ENCODE assay signal across 8 cellular contexts in the genomic region with DNA sequence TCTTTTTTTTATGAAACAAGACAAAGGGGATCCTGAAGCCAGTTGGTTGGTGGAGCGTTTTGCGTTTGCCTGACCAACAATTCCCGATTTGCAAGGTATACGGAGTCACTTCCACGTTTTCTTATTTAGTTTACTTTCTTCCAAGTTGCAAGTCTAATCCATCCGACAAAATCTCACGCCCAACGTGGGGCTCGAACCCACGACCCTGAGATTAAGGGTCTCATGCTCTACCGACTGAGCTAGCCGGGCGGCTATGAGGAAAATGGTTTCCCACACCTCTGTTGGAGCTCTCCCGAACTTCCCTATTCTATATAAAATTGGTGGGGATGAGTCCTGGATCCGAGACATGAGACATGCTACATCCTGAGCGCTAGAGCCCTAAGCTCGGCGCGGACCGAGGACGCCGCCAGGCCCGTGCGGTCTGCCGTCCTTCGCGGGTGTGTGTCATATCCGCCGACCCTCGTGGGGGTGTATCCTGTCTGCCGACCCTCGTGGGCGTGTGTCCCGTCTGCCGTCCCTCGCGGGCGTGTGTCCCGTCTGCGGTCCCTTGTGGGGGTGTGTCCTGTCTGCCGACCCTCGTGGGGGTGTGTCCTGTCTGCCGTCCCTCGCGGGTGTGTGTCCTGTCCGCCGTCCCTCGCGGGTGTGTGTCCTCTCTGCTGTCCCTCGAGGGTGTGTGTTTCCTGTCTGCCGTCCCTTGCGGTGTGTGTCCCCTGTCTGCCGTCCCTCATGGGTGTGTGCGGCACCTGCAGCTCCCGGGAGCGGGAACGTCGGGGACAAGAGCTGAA. TPM values are rescaled to one million over a fixed set of nuclear protein-coding genes. Genes with fewer than 3 reads are reported as not detected.
A peak's percentile ranks its signal among the peaks of the same experiment; 100 is the strongest.
DNase-seq lines count a peak whose midpoint lies in the region; ATAC-seq, FAIRE-seq and TF ChIP-seq lines count a peak whose summit lies in the region.

No MANE protein-coding gene starts in this region.

- H3K9me3 Mint-ChIP-seq in activated CD4-positive, alpha-beta T cell treated with anti-CD3 and anti-CD28 coated beads, Interleukin-2, amount 10 ng/mL, durations not matched to agents 7 days and 5 days, result peaks cover 6% of the 10 kb centered on the region
- H3K9me3 Mint-ChIP-seq in stimulated activated effector memory CD8-positive, alpha-beta T cell treated with anti-CD3 and anti-CD28 coated beads, Interleukin-12 subunit alpha, Interleukin-12 subunit beta, amount 100 ng/mL, for 72 hours, result no peaks in the 10 kb centered on the region

- H3K4me1 ChIP-seq in A549, result no peaks in the 10 kb centered on the region
- peaks cover 4% of the 10 kb centered on the region for H3K4me1 ChIP-seq in effector memory CD4-positive, alpha-beta T cell (ENCODE audit: control insufficient read depth, insufficient read depth, low read length, poor library complexity, severe bottlenecking)

- CTCF ChIA-PET in A549 (lab: Yijun Ruan, JAX), result interaction anchor here (0.6 to 4.7 kb wide), 8 partner anchors 11 to 126 kb away, joined by 3 to 36 read pairs (median 7); no protein-coding TSS in a partner anchor
- CTCF ChIA-PET in activated CD4-positive, alpha-beta T cell treated with anti-CD3 and anti-CD28 coated beads, Interleukin-2, amount 10 ng/mL, durations not matched to agents 7 days and 5 days (lab: Charles Lee), result interaction anchor here (1.0 to 3.2 kb wide), 9 partner anchors 8 to 99 kb away, joined by 3 to 20 read pairs (median 5); a partner anchor contains a TSS

- TF ChIP-seq RAD21 in A549 (conservative IDR thresholded peaks at IDR 0.05 in 1 of 2, IDR thresholded peaks at IDR 0.05 in 1 of 2), result no peak

- peak; percentile 46 to 60 for ATAC-seq in A549
- peak; percentile 45 for ATAC-seq in stimulated activated effector memory CD8-positive, alpha-beta T cell treated with anti-CD3 and anti-CD28 coated beads, Interleukin-12 subunit alpha, Interleukin-12 subunit beta, amount 100 ng/mL, for 72 hours
- ATAC-seq in HG02588 (IDR thresholded peaks at IDR 0.05; ENCODE audit: unreplicated experiment), result no peak

- H3K9me3 ChIP-seq in A549, result no peaks in the 10 kb centered on the region
- H3K9me3 ChIP-seq in effector memory CD4-positive, alpha-beta T cell (ENCODE audit: control insufficient read depth, low read length), result no peaks in the 10 kb centered on the region

- H3K4me3 ChIP-seq in A549 (peak overlapping the region; percentile 95), H7 (ENCODE audit: insufficient read depth, low read depth, low read length) (peak overlapping the region; percentile 75)
- H3K4me3 ChIP-seq in effector memory CD4-positive, alpha-beta T cell (ENCODE audit: insufficient read depth, low read depth, low read length, poor library complexity, severe bottlenecking), result peak overlapping the region; percentile 86

- H3K27ac Mint-ChIP-seq in activated CD4-positive, alpha-beta T cell treated with anti-CD3 and anti-CD28 coated beads, Interleukin-2, amount 10 ng/mL, durations not matched to agents 7 days and 5 days, result peak overlapping the region; percentile 87
- peak overlapping the region; percentile 99 for H3K27ac Mint-ChIP-seq in stimulated activated effector memory CD8-positive, alpha-beta T cell treated with anti-CD3 and anti-CD28 coated beads, Interleukin-12 subunit alpha, Interleukin-12 subunit beta, amount 100 ng/mL, for 72 hours

- no peak for FAIRE-seq in A549 (lab: Jason Lieb, UNC)

- peaks cover 43% of the 10 kb centered on the region for H3K27me3 Mint-ChIP-seq in activated CD4-positive, alpha-beta T cell treated with anti-CD3 and anti-CD28 coated beads, Interleukin-2, amount 10 ng/mL, durations not matched to agents 7 days and 5 days

- peaks cover 11% of the 10 kb centered on the region for H3K36me3 Mint-ChIP-seq in activated CD4-positive, alpha-beta T cell treated with anti-CD3 and anti-CD28 coated beads, Interleukin-2, amount 10 ng/mL, durations not matched to agents 7 days and 5 days (ENCODE audit: low read depth)
- peaks cover 39% of the 10 kb centered on the region for H3K36me3 Mint-ChIP-seq in stimulated activated effector memory CD8-positive, alpha-beta T cell treated with anti-CD3 and anti-CD28 coated beads, Interleukin-12 subunit alpha, Interleukin-12 subunit beta, amount 100 ng/mL, for 72 hours

- POLR2A ChIA-PET in A549 (lab: Yijun Ruan, JAX), result interaction anchor here (0.9 to 5.8 kb wide), 7 partner anchors 8 to 129 kb away, joined by 4 to 43 read pairs (median 7); a partner anchor contains a TSS
- POLR2A ChIA-PET in activated CD4-positive, alpha-beta T cell treated with anti-CD3 and anti-CD28 coated beads, Interleukin-2, amount 10 ng/mL, durations not matched to agents 7 days and 5 days (lab: Charles Lee), result no interaction called here

- no peak for TF ChIP-seq POLR2A in A549 (IDR thresholded peaks at IDR 0.05; ENCODE audit: low read length)

- DNase-seq in A549 (ENCODE audit: low read depth in 1 of 2, low spot score in 1 of 2) (peak; percentile 81 to 98), H7 (peak; percentile 89), NCI-H460 (ENCODE audit: extremely low read depth, low read depth) (peak; percentile 90), medulla oblongata (ENCODE audit: extremely low spot score) (peak; percentile 36)
- DNase-seq in activated CD4-positive, alpha-beta T cell treated with anti-CD3 and anti-CD28 coated beads, Interleukin-2, amount 10 ng/mL, durations not matched to agents 7 days and 5 days, result peak; percentile 42
- peak; percentile 61 to 71 (median 63) for DNase-seq in effector memory CD4-positive, alpha-beta T cell
- DNase-seq in stimulated activated effector memory CD8-positive, alpha-beta T cell treated with anti-CD3 and anti-CD28 coated beads, Interleukin-12 subunit alpha, Interleukin-12 subunit beta, amount 100 ng/mL, for 72 hours (ENCODE audit: low spot score in 2 of 2), result peak in 1 of 2 donors; percentile 78

- no peaks in the 10 kb centered on the region for H3K36me3 ChIP-seq in H7 (replicated peaks; ENCODE audit: control insufficient read depth, insufficient read depth, low read length)
- no peaks in the 10 kb centered on the region for H3K36me3 ChIP-seq in effector memory CD4-positive, alpha-beta T cell (ENCODE audit: control insufficient read depth, insufficient read depth, low read length)

- TF ChIP-seq CTCF in A549 (IDR thresholded peaks at IDR 0.05), result no peak

- no peak for TF ChIP-seq EP300 in A549 (IDR thresholded peaks at IDR 0.05)

- 4% methylated on average over 35 of the region's 58 CpGs for WGBS in A549 (ENCODE audit: missing lambda C conversion rate)

- peaks cover 12% of the 10 kb centered on the region for H3K27me3 ChIP-seq in H7 (ENCODE audit: control insufficient read depth, insufficient read depth, low read length)
- H3K27me3 ChIP-seq in effector memory CD4-positive, alpha-beta T cell (replicated peaks; ENCODE audit: control insufficient read depth, insufficient read depth, low read length, poor library complexity, severe bottlenecking), result no peaks in the 10 kb centered on the region

- H3K4me3 Mint-ChIP-seq in activated CD4-positive, alpha-beta T cell treated with anti-CD3 and anti-CD28 coated beads, Interleukin-2, amount 10 ng/mL, durations not matched to agents 7 days and 5 days, result peak overlapping the region; percentile 75
- H3K4me3 Mint-ChIP-seq in stimulated activated effector memory CD8-positive, alpha-beta T cell treated with anti-CD3 and anti-CD28 coated beads, Interleukin-12 subunit alpha, Interleukin-12 subunit beta, amount 100 ng/mL, for 72 hours, result peak overlapping the region; percentile 95

- peaks cover 46% of the 10 kb centered on the region for H3K4me1 Mint-ChIP-seq in activated CD4-positive, alpha-beta T cell treated with anti-CD3 and anti-CD28 coated beads, Interleukin-2, amount 10 ng/mL, durations not matched to agents 7 days and 5 days
- peaks cover 34% of the 10 kb centered on the region for H3K4me1 Mint-ChIP-seq in stimulated activated effector memory CD8-positive, alpha-beta T cell treated with anti-CD3 and anti-CD28 coated beads, Interleukin-12 subunit alpha, Interleukin-12 subunit beta, amount 100 ng/mL, for 72 hours

- H3K27ac ChIP-seq in A549, result peak overlapping the region; percentile 89 to 96
- peak overlapping the region; percentile 77 for H3K27ac ChIP-seq in effector memory CD4-positive, alpha-beta T cell (ENCODE audit: insufficient read depth, low read length, poor library complexity, severe bottlenecking)

- H3K4me2 ChIP-seq in A549, result peak overlapping the region; percentile 100

RNA-seq across cellular contexts. Expression of a gene that starts 22.6 kb away (rescaled TPM):
- polyA plus RNA-seq in A549 (2011; rRNA removed), result 0.72 and 1.8 TPM in 2 replicates
- polyA plus RNA-seq in A549 (2012; cell fraction: cytosol; rRNA removed), result 0.79 and 1.8 TPM in 2 replicates
- 2.2 and 2.3 TPM in 2 replicates for polyA plus RNA-seq in A549 (2012; cell fraction: nucleus; rRNA removed)
- 5.9 to 6.2 TPM (median 6.1 TPM) in 3 replicates for polyA plus RNA-seq in A549 (2017; fragmentation: RNase III; extraction: RNeasy Plus Mini Kit Qiagen cat#74134 plus additional on column Dnase treatment)
- 2.4 and 3.4 TPM in 2 replicates for polyA minus RNA-seq in A549 (2011; rRNA and poly(A)+ RNA removed)
- total RNA-seq in H7 (2014; rRNA removed; shearing (Covaris generic)), result 5.5 and 6.3 TPM in 2 replicates
- total RNA-seq in NCI-H460 (2014; rRNA removed; shearing (Covaris generic)), result 4.5 and 5.0 TPM in 2 replicates
- 3.2 and 7.9 TPM in 2 replicates for polyA plus RNA-seq in NCI-H460 (2014; cell fraction: nucleus; rRNA removed)
- 10 to 100 TPM in 1 of 2 experiments, 1 to 10 TPM in 1; 9.9 to 11.1 TPM for total RNA-seq in activated CD4-positive, alpha-beta T cell treated with anti-CD3 and anti-CD28 coated beads, Interleukin-2, amount 10 ng/mL, durations not matched to agents 7 days and 5 days

RNA-seq across cellular contexts. Expression of a gene that starts 30.6 kb away (rescaled TPM):
- polyA plus RNA-seq in A549 (2011; rRNA removed), result 1.3 and 1.6 TPM in 2 replicates
- polyA plus RNA-seq in A549 (2012; cell fraction: cytosol; rRNA removed), result 0.63 and 1.1 TPM in 2 replicates
- polyA plus RNA-seq in A549 (2012; cell fraction: nucleus; rRNA removed), result 1.1 and 1.3 TPM in 2 replicates
- 0.20 to 0.34 TPM (median 0.31 TPM) in 3 replicates for polyA plus RNA-seq in A549 (2017; fragmentation: RNase III; extraction: RNeasy Plus Mini Kit Qiagen cat#74134 plus additional on column Dnase treatment)
- polyA minus RNA-seq in A549 (2011; rRNA and poly(A)+ RNA removed), result 3.2 and 4.6 TPM in 2 replicates
- total RNA-seq in H7 (2014; rRNA removed; shearing (Covaris generic)), result not detected in 2 replicates
- 0.58 and 0.67 TPM in 2 replicates for total RNA-seq in NCI-H460 (2014; rRNA removed; shearing (Covaris generic))
- polyA plus RNA-seq in NCI-H460 (2014; cell fraction: nucleus; rRNA removed), result not detected in 2 replicates
- not detected for total RNA-seq in activated CD4-positive, alpha-beta T cell treated with anti-CD3 and anti-CD28 coated beads, Interleukin-2, amount 10 ng/mL, durations not matched to agents 7 days and 5 days

RNA-seq across cellular contexts. Expression of a gene that starts 45.0 kb away (rescaled TPM):
- polyA plus RNA-seq in A549 (2011; rRNA removed) (3.1 and 4.3 TPM in 2 replicates), A549 (2017; fragmentation: RNase III; extraction: RNeasy Plus Mini Kit Qiagen cat#74134 plus additional on column Dnase treatment) (8.5 to 9.6 TPM (median 9.2 TPM) in 3 replicates)
- polyA plus RNA-seq in A549 (2012; cell fraction: cytosol; rRNA removed), result 14.1 and 22.4 TPM in 2 replicates
- 19.0 and 35.0 TPM in 2 replicates for polyA plus RNA-seq in A549 (2012; cell fraction: nucleus; rRNA removed)
- polyA minus RNA-seq in A549 (2011; rRNA and poly(A)+ RNA removed), result 2.6 and 3.3 TPM in 2 replicates
- 40.2 and 41.2 TPM in 2 replicates for total RNA-seq in H7 (2014; rRNA removed; shearing (Covaris generic))
- 12.0 and 13.5 TPM in 2 replicates for total RNA-seq in NCI-H460 (2014; rRNA removed; shearing (Covaris generic))
- 22.6 and 32.1 TPM in 2 replicates for polyA plus RNA-seq in NCI-H460 (2014; cell fraction: nucleus; rRNA removed)
- not detected for total RNA-seq in activated CD4-positive, alpha-beta T cell treated with anti-CD3 and anti-CD28 coated beads, Interleukin-2, amount 10 ng/mL, durations not matched to agents 7 days and 5 days

RNA-seq across cellular contexts. Expression of a gene that starts 58.3 kb away (rescaled TPM):
- polyA plus RNA-seq in A549 (2011; rRNA removed) (0.08 and 0.09 TPM in 2 replicates), A549 (2017; fragmentation: RNase III; extraction: RNeasy Plus Mini Kit Qiagen cat#74134 plus additional on column Dnase treatment) (not detected in 3 replicates)
- polyA plus RNA-seq in A549 (2012; cell fraction: cytosol; rRNA removed), result not detected in 2 replicates
- 0.12 TPM in 1 of 2 replicates, not detected in the other for polyA plus RNA-seq in A549 (2012; cell fraction: nucleus; rRNA removed)
- not detected in 2 replicates for polyA minus RNA-seq in A549 (2011; rRNA and poly(A)+ RNA removed)
- 217 and 238 TPM in 2 replicates for total RNA-seq in H7 (2014; rRNA removed; shearing (Covaris generic))
- total RNA-seq in NCI-H460 (2014; rRNA removed; shearing (Covaris generic)), result 0.05 and 0.38 TPM in 2 replicates
- 0.58 TPM in 1 of 2 replicates, not detected in the other for polyA plus RNA-seq in NCI-H460 (2014; cell fraction: nucleus; rRNA removed)
- total RNA-seq in activated CD4-positive, alpha-beta T cell treated with anti-CD3 and anti-CD28 coated beads, Interleukin-2, amount 10 ng/mL, durations not matched to agents 7 days and 5 days, result under 1 TPM; 0.29 to 0.35 TPM

Comparison
In these comparisons a context has a peak if more than half of its experiments do, and no peak if none do; other contexts are left out.
1. RNA of a gene that starts 45.0 kb away (total RNA-seq): 40.2 to 41.2 TPM in H7 and 12.0 to 13.5 TPM in NCI-H460; not detected in activated CD4-positive, alpha-beta T cell treated with anti-CD3 and anti-CD28 coated beads, Interleukin-2, amount 10 ng/mL, durations not matched to agents 7 days and 5 days; every median in the first group is over 10 times any median in the second.
2. Peak in every context shown above with its lines, with median percentiles within 50 percentile points of each other: H3K4me3 ChIP-seq.